Comparison of ENCODE assay signal across 19 cellular contexts in the genomic region with DNA sequence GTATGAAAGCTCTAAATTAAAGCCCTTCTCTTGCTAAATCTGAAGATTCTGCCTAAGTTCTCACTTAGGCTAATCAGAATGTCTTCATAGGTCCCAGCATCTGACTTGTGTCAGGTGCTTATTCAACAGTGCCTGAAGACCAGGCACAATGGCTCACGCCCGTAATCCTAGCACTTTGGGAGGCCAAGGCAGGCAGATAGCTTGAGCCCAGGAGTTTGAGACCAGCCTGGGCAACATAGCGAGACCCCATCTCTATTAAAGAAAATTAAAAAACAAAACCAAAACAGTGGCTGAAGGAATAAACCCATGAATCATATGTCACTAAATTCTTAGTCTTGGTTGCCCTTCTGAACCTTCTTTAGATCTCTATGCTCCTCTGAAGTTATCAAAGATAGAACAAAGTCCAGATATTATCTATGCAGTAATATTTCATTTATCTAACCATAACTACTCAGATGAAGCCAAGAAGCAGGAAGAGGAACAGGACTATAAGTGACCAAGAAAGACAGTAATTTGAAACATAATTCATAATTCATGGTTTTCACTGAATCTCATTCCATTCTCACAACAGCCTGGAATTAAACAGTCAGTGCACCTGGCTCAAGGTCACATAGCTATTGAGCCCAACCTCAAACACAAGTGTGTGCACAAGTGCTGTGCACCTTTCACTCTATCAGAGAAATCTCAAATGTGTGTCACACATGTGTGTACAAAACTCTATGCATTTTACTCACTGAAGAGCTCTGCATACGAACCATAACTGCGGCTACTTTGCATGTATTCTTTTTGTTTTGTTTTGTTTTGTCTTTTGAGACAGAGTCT.
"Had no signal": no experiment of that assay in that cellular context is flagged by ENCODE, and none has a peak within 500 bp of the region (broad histone marks: within the 10 kb centered on the region; RNA-seq: fewer than 3 reads in every experiment).

No MANE protein-coding gene starts in this region.

- H3K4me1 ChIP-seq: gastroesophageal sphincter, left ventricle myocardium inferior, right atrium auricular region, suprapubic skin had no signal

- DNase-seq: activated CD4-positive, alpha-beta T cell treated with anti-CD3 and anti-CD28 coated beads for 1 hour; activated CD4-positive, alpha-beta T cell treated with anti-CD3 and anti-CD28 coated beads, Interleukin-2, amount 50 U/mL, for 4 hours; activated naive CD4-positive, alpha-beta T cell treated with Interleukin-2 at 50 U/mL for 16 hours; anterior cingulate cortex; cortex of kidney; islet precursor cell; left ventricle myocardium inferior; stimulated activated CD4-positive, alpha-beta T cell treated with anti-CD3 and anti-CD28 coated beads, Interleukin-4, amount 100 ng/mL, for 4 hours; stimulated activated CD8-positive, alpha-beta memory T cell treated with anti-CD3 and anti-CD28 coated beads, Interleukin-4, amount 100 ng/mL, for 48 hours; T-helper 1 cell; T1000; upper lobe of left lung had no signal

- H3K4me3 ChIP-seq: gastroesophageal sphincter, left ventricle myocardium inferior, right atrium auricular region, skin epidermis, suprapubic skin, upper lobe of left lung had no signal

- H3K27ac Mint-ChIP-seq: activated T-helper 17 cell treated with anti-CD3 and anti-CD28 coated beads, Interleukin-2, amount 50 U/mL, for 72 hours; natural killer cell treated with Interleukin-12 subunit alpha and Interleukin-12 subunit beta and Interleukin-15 and Interleukin-18, amount 100 ng/mL, for 72 hours; stimulated activated naive CD8-positive, alpha-beta T cell treated with anti-CD3 and anti-CD28 coated beads, Interleukin-15, Interleukin-2, amounts not matched to agents 100 ng/mL and 50 ng/mL, for 24 hours had no signal

- H3K4me3 Mint-ChIP-seq: activated T-helper 17 cell treated with anti-CD3 and anti-CD28 coated beads, Interleukin-2, amount 50 U/mL, for 72 hours; natural killer cell treated with Interleukin-12 subunit alpha and Interleukin-12 subunit beta and Interleukin-15 and Interleukin-18, amount 100 ng/mL, for 72 hours; stimulated activated naive CD8-positive, alpha-beta T cell treated with anti-CD3 and anti-CD28 coated beads, Interleukin-15, Interleukin-2, amounts not matched to agents 100 ng/mL and 50 ng/mL, for 24 hours had no signal

- H3K27ac ChIP-seq: gastroesophageal sphincter, left ventricle myocardium inferior, right atrium auricular region, suprapubic skin, upper lobe of left lung had no signal

- H3K36me3 Mint-ChIP-seq: natural killer cell treated with Interleukin-12 subunit alpha and Interleukin-12 subunit beta and Interleukin-15 and Interleukin-18, amount 100 ng/mL, for 72 hours had no signal

- H3K36me3 ChIP-seq: gastroesophageal sphincter, left ventricle myocardium inferior, right atrium auricular region, suprapubic skin, upper lobe of left lung had no signal

- H3K9me3 Mint-ChIP-seq: activated T-helper 17 cell treated with anti-CD3 and anti-CD28 coated beads, Interleukin-2, amount 50 U/mL, for 72 hours; natural killer cell treated with Interleukin-12 subunit alpha and Interleukin-12 subunit beta and Interleukin-15 and Interleukin-18, amount 100 ng/mL, for 72 hours; stimulated activated naive CD8-positive, alpha-beta T cell treated with anti-CD3 and anti-CD28 coated beads, Interleukin-15, Interleukin-2, amounts not matched to agents 100 ng/mL and 50 ng/mL, for 24 hours had no signal

- H3K27me3 ChIP-seq: gastroesophageal sphincter, right atrium auricular region, suprapubic skin, upper lobe of left lung had no signal

- ATAC-seq: activated T-helper 17 cell treated with anti-CD3 and anti-CD28 coated beads, Interleukin-2, amount 50 U/mL, for 72 hours; gastroesophageal sphincter; natural killer cell treated with Interleukin-12 subunit alpha and Interleukin-12 subunit beta and Interleukin-15 and Interleukin-18, amount 100 ng/mL, for 72 hours had no signal

- H3K9me3 ChIP-seq: gastroesophageal sphincter, left ventricle myocardium inferior, right atrium auricular region, suprapubic skin, upper lobe of left lung had no signal
